ENCODE assay signal across 7 cellular contexts in genomic region chr6:125310994-125311649, GRCh38. TPM values are rescaled to one million over a fixed set of nuclear protein-coding genes. Genes with fewer than 3 reads are reported as not detected.
DNase-seq lines count a peak whose midpoint lies in the region; ATAC-seq, FAIRE-seq and TF ChIP-seq lines count a peak whose summit lies in the region.

No MANE protein-coding gene starts in this region.

- H3K27ac ChIP-seq in kidney (ENCODE audit: low read depth in 2 of 2, low read length in 2 of 2) = no peak overlapping the region
- no peak overlapping the region for H3K27ac ChIP-seq in testis

- DNase-seq in GM04504 (ENCODE audit: low read depth) (peak; percentile 20), HPDE6-E6E7 (ENCODE audit: extremely low spot score) (peak; percentile 42), NCI-H82 (lab: John Stamatoyannopoulos, UW) (peak; percentile 91), T47D (ENCODE audit: low read depth in 1 of 2, low spot score in 1 of 2) (peak; percentile 12 to 77), kidney (no peak), testis (peak; percentile 33)

- no peaks in the 10 kb centered on the region for H3K4me1 ChIP-seq in kidney (ENCODE audit: control insufficient read depth in 1 of 2, insufficient read depth in 1 of 2, low read depth in 1 of 2, low read length in 2 of 2)
- no peaks in the 10 kb centered on the region for H3K4me1 ChIP-seq in testis

- no peak overlapping the region for H3K9ac ChIP-seq in kidney (ENCODE audit: low read length in 2 of 2)

- H3K36me3 ChIP-seq in kidney (ENCODE audit: control insufficient read depth in 1 of 2, insufficient read depth in 2 of 2, low read length in 2 of 2) = no peaks in the 10 kb centered on the region
- H3K36me3 ChIP-seq in testis (ENCODE audit: low read depth, missing control alignments) = no peaks in the 10 kb centered on the region

- peak; percentile 91 for FAIRE-seq in kidney (lab: Jason Lieb, UNC)

- TF ChIP-seq POLR2A in testis (IDR thresholded peaks at IDR 0.05) = no peak

- no peak overlapping the region for H3K4me3 ChIP-seq in kidney (ENCODE audit: low read length in 2 of 2)
- H3K4me3 ChIP-seq in testis = no peak overlapping the region

- in situ Hi-C loops in T47D (cut with HindIII; ENCODE audit: low pct_unique_long_range_greater_than_20kb, low sequenced_read_pairs) = no loop called here

- intact Hi-C loops in kidney (cut with DNase I) = loop anchor here (5.0 kb wide), 1 partner anchor 456 kb away; no protein-coding TSS in a partner anchor
- intact Hi-C loops in testis (cut with DNase I; ENCODE audit: low total_unique reads) = loop anchor here (5.0 kb wide), 2 partner anchors 441 to 456 kb away; no protein-coding TSS in a partner anchor

- H3K9me3 ChIP-seq in kidney (ENCODE audit: control insufficient read depth in 1 of 2, low read length in 2 of 2) (no peaks in the 10 kb centered on the region), testis (no peaks in the 10 kb centered on the region)

- peak; percentile 81 for TF ChIP-seq CTCF in kidney (IDR thresholded peaks at IDR 0.05; ENCODE audit: borderline replicate concordance, extremely low read depth, insufficient read depth)
- TF ChIP-seq CTCF in testis (IDR thresholded peaks at IDR 0.05) = peak; percentile 75 to 80 (median 76)

- WGBS in testis, 2 donors = 54% methylated on average over 7 of the region's 7 CpGs

- ATAC-seq in GM21528 (IDR thresholded peaks at IDR 0.05; ENCODE audit: low FRiP score, unreplicated experiment) = peak; percentile 81

- H3K27me3 ChIP-seq in testis = no peaks in the 10 kb centered on the region

RNA-seq across cellular contexts. Expression of gene HDDC2, which starts 9.4 kb away (rescaled TPM):
- total RNA-seq in kidney (69.8 TPM), testis (10 to 100 TPM; 61.3 to 89.6 TPM)
- polyA plus RNA-seq in kidney (ENCODE audit: insufficient read depth, low read depth, low replicate concordance) (161 TPM), testis (ENCODE audit: insufficient read depth, low read depth, low replicate concordance) (112 TPM)
